In the genomic region with DNA sequence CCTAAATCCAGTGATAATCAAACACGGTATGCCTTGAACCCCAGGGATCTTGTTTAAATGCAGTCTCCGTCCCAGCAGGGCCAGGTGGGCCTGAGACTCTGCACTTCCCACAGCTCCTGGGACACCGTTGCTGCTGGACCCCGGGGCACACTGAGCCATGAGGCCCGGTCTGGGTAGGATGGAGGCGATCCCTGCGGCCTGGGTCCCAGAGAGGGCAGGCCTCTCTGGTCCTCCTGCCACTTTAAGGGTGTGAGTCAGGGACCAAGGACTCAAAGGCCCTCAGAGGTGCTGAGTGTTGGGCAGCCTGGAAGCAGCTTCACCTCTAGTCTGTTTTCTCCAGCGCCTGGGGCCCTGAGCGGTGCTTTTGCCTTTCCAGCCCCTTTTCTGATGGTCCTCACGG, we compare ENCODE assay signal across 17 cellular contexts.
"Had no signal": no experiment of that assay in that cellular context is flagged by ENCODE, and none has a peak within 500 bp of the region (broad histone marks: within the 10 kb centered on the region; RNA-seq: fewer than 3 reads in every experiment).

No MANE protein-coding gene starts in this region.

- H3K4me1 ChIP-seq: adrenal gland, breast epithelium, left lung, testis, upper lobe of right lung had no signal

- H3K27ac Mint-ChIP-seq: activated CD8-positive, alpha-beta T cell treated with anti-CD3 and anti-CD28 coated beads, Interleukin-2, amount 10 ng/mL, durations not matched to agents 7 days and 5 days; activated naive CD4-positive, alpha-beta T cell treated with anti-CD3 and anti-CD28 coated beads, Interleukin-2, amount 50 U/mL, for 24 hours; memory B cell; nephron; T-helper 2 cell treated with Interferon-gamma antibody and Interleukin-4, amounts not matched to agents 5 μg/mL and 100 μg/mL, for 36 hours; WTC11 had no signal

- H3K4me3 Mint-ChIP-seq: activated CD8-positive, alpha-beta T cell treated with anti-CD3 and anti-CD28 coated beads, Interleukin-2, amount 10 ng/mL, durations not matched to agents 7 days and 5 days; activated naive CD4-positive, alpha-beta T cell treated with anti-CD3 and anti-CD28 coated beads, Interleukin-2, amount 50 U/mL, for 24 hours; memory B cell; nephron; T-helper 2 cell treated with Interferon-gamma antibody and Interleukin-4, amounts not matched to agents 5 μg/mL and 100 μg/mL, for 36 hours; WTC11 had no signal

- H3K36me3 Mint-ChIP-seq: activated naive CD4-positive, alpha-beta T cell treated with anti-CD3 and anti-CD28 coated beads, Interleukin-2, amount 50 U/mL, for 24 hours; memory B cell; WTC11 had no signal

- H3K4me1 Mint-ChIP-seq: activated naive CD4-positive, alpha-beta T cell treated with anti-CD3 and anti-CD28 coated beads, Interleukin-2, amount 50 U/mL, for 24 hours; memory B cell; nephron had no signal

- H3K27me3 ChIP-seq: testis had no signal

- H3K36me3 ChIP-seq: adrenal gland, breast epithelium, left lung, stomach, upper lobe of right lung had no signal

- H3K9me3 Mint-ChIP-seq: activated naive CD4-positive, alpha-beta T cell treated with anti-CD3 and anti-CD28 coated beads, Interleukin-2, amount 50 U/mL, for 24 hours; T-helper 2 cell treated with Interferon-gamma antibody and Interleukin-4, amounts not matched to agents 5 μg/mL and 100 μg/mL, for 36 hours; WTC11 had no signal

- H3K9me3 ChIP-seq: adrenal gland, breast epithelium, left lung, stomach, testis, upper lobe of right lung had no signal

- H3K27ac ChIP-seq: adrenal gland, breast epithelium, left lung, stomach, testis, upper lobe of right lung had no signal

- H3K4me3 ChIP-seq: adrenal gland, breast epithelium, left lung, stomach, testis, upper lobe of right lung had no signal

- ATAC-seq: activated CD8-positive, alpha-beta T cell treated with anti-CD3 and anti-CD28 coated beads, Interleukin-2, amount 10 ng/mL, durations not matched to agents 7 days and 5 days; left lung; WTC11 had no signal

- DNase-seq: activated CD4-positive, alpha-beta T cell treated with anti-CD3 and anti-CD28 coated beads for 48 hours; activated CD8-positive, alpha-beta T cell treated with anti-CD3 and anti-CD28 coated beads, Interleukin-2, amount 10 ng/mL, durations not matched to agents 7 days and 5 days; activated gamma-delta T cell; cerebellar nuclear complex; cortex of kidney; left lung; stimulated activated CD4-positive, alpha-beta T cell treated with anti-CD3 and anti-CD28 coated beads, Interleukin-2, amount 100 ng/mL, for 24 hours; stomach; testis; upper lobe of right lung had no signal
